8 cellular contexts compared by ENCODE assay signal in the genomic region with DNA sequence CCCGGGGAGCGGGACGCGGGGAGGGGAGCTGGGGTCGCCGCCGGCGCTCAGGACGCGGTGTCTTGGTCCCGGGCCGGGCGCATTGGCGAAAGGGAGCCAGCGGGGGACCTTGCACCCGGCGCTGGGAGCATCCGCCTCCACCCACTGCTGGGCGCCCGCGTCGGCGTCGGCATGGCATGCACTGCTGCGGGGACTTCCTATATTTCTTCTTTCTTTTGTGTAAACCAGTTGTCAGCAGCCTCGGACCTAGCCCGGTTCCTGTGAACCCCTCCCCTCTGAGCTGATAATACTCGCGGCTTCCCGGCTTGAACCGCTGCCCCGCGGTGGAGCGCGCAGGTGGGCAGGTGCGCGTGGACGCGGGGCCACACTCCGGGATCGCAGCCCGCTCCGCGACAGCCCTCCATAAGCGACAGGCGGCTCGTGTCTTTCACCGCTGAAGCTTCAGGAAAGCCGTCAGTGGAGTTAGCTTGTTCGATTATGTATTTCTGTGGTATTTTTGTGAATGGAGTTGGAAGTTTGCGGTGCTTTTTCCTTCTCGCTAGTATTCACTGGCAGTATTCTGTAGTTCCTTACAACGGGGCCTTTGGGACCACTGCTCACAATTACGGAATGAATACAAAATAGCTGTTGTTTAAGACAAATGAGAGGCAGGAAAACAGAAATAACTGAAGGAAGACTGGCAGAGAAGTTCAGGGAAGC. TPM values are rescaled to one million over a fixed set of nuclear protein-coding genes. Genes with fewer than 3 reads are reported as not detected.
DNase-seq lines count a peak whose midpoint lies in the region; ATAC-seq, FAIRE-seq and TF ChIP-seq lines count a peak whose summit lies in the region.

No MANE protein-coding gene starts in this region.

- H3K4me1 ChIP-seq in keratinocyte (ENCODE audit: control insufficient read depth, extremely low read depth, insufficient read depth, low read length) = peaks cover 64% of the 10 kb centered on the region

- peaks cover 30% of the 10 kb centered on the region for H3K27me3 Mint-ChIP-seq in brain

- peak overlapping the region in 2 of 5 experiments; percentile 9 to 49 for H3K27ac Mint-ChIP-seq in brain

- peak overlapping the region; percentile 65 to 84 (median 84) for H3K4me3 ChIP-seq in keratinocyte (ENCODE audit: control insufficient read depth in 2 of 3, extremely low read depth in 1 of 3, insufficient read depth in 2 of 3, low read depth in 1 of 3, low read length in 3 of 3)

- no peak for FAIRE-seq in keratinocyte (lab: Jason Lieb, UNC)

- H2AFZ ChIP-seq in keratinocyte (ENCODE audit: control insufficient read depth, low read length) = peak overlapping the region; percentile 28

- no peaks in the 10 kb centered on the region for H3K9me3 ChIP-seq in keratinocyte (ENCODE audit: control insufficient read depth, low read depth, low read length)

- peak; percentile 61 for DNase-seq in D341Med (ENCODE audit: low spot score)
- DNase-seq in HuH-7 (ENCODE audit: low spot score) = peak; percentile 48
- peak in 3 of 5 donors; percentile 7 to 62 (median 10) for DNase-seq in T-helper 1 cell
- DNase-seq in keratinocyte (ENCODE audit: low read depth, low spot score) = no peak
- DNase-seq in stimulated activated CD4-positive, alpha-beta T cell treated with anti-CD3 and anti-CD28 coated beads, Interleukin-1b, Interleukin-23, amount 100 ng/mL, for 24 hours (ENCODE audit: low read depth in 4 of 4, low spot score in 1 of 4) = peak in 3 of 4 experiments; percentile 7 to 31 (median 28)
- no peak for DNase-seq in NCI-H226

- H3K36me3 ChIP-seq in keratinocyte (ENCODE audit: control insufficient read depth in 2 of 2, extremely low read depth in 1 of 2, insufficient read depth in 2 of 2, low read length in 2 of 2) = peaks cover 0 to 1% of the 10 kb centered on the region in 2 experiments

- TF ChIP-seq CTCF in brain (conservative IDR thresholded peaks at IDR 0.05) = no peak
- TF ChIP-seq CTCF in keratinocyte (optimal IDR thresholded peaks at IDR 0.05 in 1 of 3, IDR thresholded peaks at IDR 0.05 in 1 of 3, conservative IDR thresholded peaks at IDR 0.05 in 1 of 3; ENCODE audit: extremely low read depth in 1 of 3, insufficient read depth in 2 of 3, low read length in 3 of 3) = no peak

- H3K4me2 ChIP-seq in keratinocyte (ENCODE audit: control insufficient read depth, extremely low read depth, insufficient read depth, low read depth, low read length) = peak overlapping the region; percentile 91

- dilution Hi-C loops in keratinocyte (cut with MboI; ENCODE audit: extremely low pct_ligation_motif_present, low sequenced_read_pairs) = no loop called here

- peaks cover 30% of the 10 kb centered on the region for H3K4me1 Mint-ChIP-seq in brain

- H3K27ac ChIP-seq in keratinocyte (ENCODE audit: control insufficient read depth, insufficient read depth, low read length) = peak overlapping the region; percentile 97

- peak overlapping the region; percentile 91 to 95 (median 92) for H3K4me3 Mint-ChIP-seq in brain

- peak overlapping the region; percentile 91 for H3K9ac ChIP-seq in keratinocyte (ENCODE audit: control insufficient read depth, extremely low read depth, insufficient read depth, low read length)

- ATAC-seq in GM21390 (IDR thresholded peaks at IDR 0.05; ENCODE audit: unreplicated experiment) = peak; percentile 20

- no peaks in the 10 kb centered on the region for H3K9me1 ChIP-seq in keratinocyte (ENCODE audit: control insufficient read depth, extremely low read depth, insufficient read depth, low read length)

- H4K20me1 ChIP-seq in keratinocyte (ENCODE audit: control insufficient read depth, extremely low read depth, insufficient read depth, low read length) = no peaks in the 10 kb centered on the region

- no peaks in the 10 kb centered on the region for H3K9me3 Mint-ChIP-seq in brain

- H3K27me3 ChIP-seq in keratinocyte (ENCODE audit: control insufficient read depth, extremely low read depth, insufficient read depth, low read length) = no peaks in the 10 kb centered on the region

- H3K36me3 Mint-ChIP-seq in brain = no peaks in the 10 kb centered on the region

- peaks cover 50% of the 10 kb centered on the region for H3K79me2 ChIP-seq in keratinocyte (ENCODE audit: control insufficient read depth, insufficient read depth, low read length)

RNA-seq across cellular contexts. Expression of gene BMAL2, which starts 0.8 kb away (rescaled TPM):
- polyA plus RNA-seq in brain (ENCODE audit: insufficient read depth, low read depth, low replicate concordance) (4.1 TPM), keratinocyte (12.5 to 33.6 TPM (median 28.1 TPM) in 3 replicates)
- 17.1 TPM for polyA plus RNA-seq in keratinocyte (2011; ENCODE audit: low read depth)
- polyA plus RNA-seq in keratinocyte (2011; cell fraction: cytosol; rRNA removed) = 12.6 and 27.3 TPM in 2 replicates
- 5.8 and 7.8 TPM in 2 replicates for polyA plus RNA-seq in keratinocyte (2011; cell fraction: nucleus; rRNA removed)
- 12.8 and 34.0 TPM in 2 replicates for polyA plus RNA-seq in keratinocyte (2012; ENCODE audit: low replicate concordance)
- 9.7 to 50.9 TPM (median 15.1 TPM) in 3 replicates for polyA minus RNA-seq in keratinocyte
- 32.8 TPM for polyA minus RNA-seq in keratinocyte (2011; cell fraction: cytosol; rRNA and poly(A)+ RNA removed)
- 7.7 and 14.3 TPM in 2 replicates for polyA minus RNA-seq in keratinocyte (2011; cell fraction: nucleus; rRNA and poly(A)+ RNA removed)

Comparison
In these comparisons a context has a peak if more than half of its experiments do, and no peak if none do; other contexts are left out.
1. DNase-seq: peak in D341Med (single experiment), HuH-7 (single experiment), T-helper 1 cell (3 of 5) and stimulated activated CD4-positive, alpha-beta T cell treated with anti-CD3 and anti-CD28 coated beads, Interleukin-1b, Interleukin-23, amount 100 ng/mL, for 24 hours (3 of 4); none in keratinocyte (single experiment) and NCI-H226 (single experiment).